ENCODE assay signal across 8 cellular contexts in the genomic region with DNA sequence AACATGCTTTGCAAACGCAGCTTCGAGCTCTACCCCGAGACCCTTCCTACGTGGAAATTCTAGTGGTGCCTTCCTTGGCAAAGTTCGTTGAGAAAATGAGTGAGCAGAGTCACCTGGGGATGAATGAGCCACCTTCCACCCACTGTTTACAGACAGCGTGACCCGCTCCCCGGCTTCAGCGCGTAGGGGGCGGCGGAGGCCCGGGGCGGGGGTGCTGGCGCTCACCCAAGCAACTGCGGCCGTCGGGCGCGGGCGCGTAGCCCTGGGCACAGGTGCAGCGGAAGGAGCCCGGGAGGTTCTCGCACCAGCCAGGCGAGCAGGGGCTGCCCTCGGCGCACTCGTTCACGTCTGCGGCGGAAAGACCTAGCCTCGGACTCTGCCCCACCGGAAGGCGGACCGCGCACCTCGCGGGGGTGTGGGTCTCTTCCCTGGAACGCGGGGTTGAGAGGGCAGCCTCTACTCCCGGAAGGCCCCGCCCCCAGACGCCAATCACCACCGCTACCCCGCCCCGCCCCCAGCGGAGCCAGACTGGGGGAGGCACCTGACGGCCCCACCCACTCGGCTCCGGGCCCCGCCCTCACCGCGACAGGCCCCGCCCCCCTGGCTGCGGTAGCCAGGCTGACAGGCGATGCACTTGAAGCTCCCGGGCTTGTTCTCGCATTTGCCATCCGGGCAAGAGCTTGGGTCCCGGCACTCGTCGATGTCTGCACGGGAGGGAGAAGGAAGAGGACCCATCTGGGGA. TPM values are rescaled to one million over a fixed set of nuclear protein-coding genes. Genes with fewer than 3 reads are reported as not detected.
DNase-seq lines count a peak whose midpoint lies in the region; ATAC-seq and TF ChIP-seq lines count a peak whose summit lies in the region.

No MANE protein-coding gene starts in this region.

- H3K9ac ChIP-seq in neuronal stem cell (ENCODE audit: low read depth, low read length, poor library complexity), result peak overlapping the region; percentile 66

- H3K9me3 ChIP-seq in neuronal stem cell (replicated peaks in 1 of 2; ENCODE audit: control insufficient read depth in 2 of 2, insufficient read depth in 1 of 2, low read depth in 1 of 2, low read length in 2 of 2) (no peaks in the 10 kb centered on the region), thyroid gland (no peaks in the 10 kb centered on the region)

- peak overlapping the region; percentile 93 for H3K18ac ChIP-seq in neuronal stem cell (ENCODE audit: low read length)

- peak overlapping the region; percentile 96 for H3K23ac ChIP-seq in neuronal stem cell (ENCODE audit: low read depth, low read length, poor library complexity)

- WGBS in neuronal stem cell (ENCODE audit: extremely low coverage in 2 of 2, insufficient read length in 2 of 2, insufficient replicate concordance in 1 of 2), 2 donors, result no CpG with 5 or more reads among the region's 64 CpGs
- 32 to 49% methylated on average over 11 to 27 of the region's 64 CpGs for WGBS in thyroid gland, 2 donors

- H4K91ac ChIP-seq in neuronal stem cell (ENCODE audit: low read depth, low read length, poor library complexity), result no peak overlapping the region

- intact Hi-C loops in thyroid gland (cut with DNase I), result no loop called here

- no peak overlapping the region for H2BK120ac ChIP-seq in neuronal stem cell (ENCODE audit: low read depth, low read length)

- H3K27me3 ChIP-seq in neuronal stem cell (ENCODE audit: control insufficient read depth in 3 of 3, insufficient read depth in 3 of 3, low read depth in 1 of 3, low read length in 3 of 3), result peaks cover 0 to 56% (median 5%) of the 10 kb centered on the region in 3 experiments
- no peaks in the 10 kb centered on the region for H3K27me3 ChIP-seq in thyroid gland

- H3K4me3 ChIP-seq in neuronal stem cell (ENCODE audit: low read length in 2 of 2) (peak overlapping the region in 1 of 2 donors; percentile 82), thyroid gland (replicated peaks in 1 of 3) (peak overlapping the region in 1 of 3 donors; percentile 16)

- no peak overlapping the region for H2BK5ac ChIP-seq in neuronal stem cell (ENCODE audit: low read length)

- DNase-seq in NCI-H1436 (lab: John Stamatoyannopoulos, UW) (peak; percentile 88), NCI-H1436 treated with DMSO at 0.1 percent for 48 hours (lab: John Stamatoyannopoulos, UW) (no peak), NCI-H526 treated with DMSO at 0.1 percent for 48 hours (lab: John Stamatoyannopoulos, UW) (peak; percentile 76), epidermal melanocyte (ENCODE audit: insufficient read length, low spot score) (peak; percentile 55), neuronal stem cell (ENCODE audit: low spot score) (peak; percentile 84), thyroid gland (peak; percentile 91)
- peak; percentile 92 to 99 for DNase-seq in activated CD8-positive, alpha-beta memory T cell treated with anti-CD3 and anti-CD28 coated beads for 1 hour (ENCODE audit: extremely low read depth in 1 of 2, low read depth in 1 of 2)

- H2AFZ ChIP-seq in neuronal stem cell (ENCODE audit: low read length), result no peak overlapping the region

- no peak for TF ChIP-seq POLR2A in thyroid gland (IDR thresholded peaks at IDR 0.05)

- H3K4me1 ChIP-seq in neuronal stem cell (ENCODE audit: control insufficient read depth in 2 of 2, insufficient read depth in 1 of 2, low read depth in 1 of 2, low read length in 2 of 2) (peaks cover 0 to 6% of the 10 kb centered on the region in 2 donors), thyroid gland (peaks cover 9 to 37% of the 10 kb centered on the region in 2 donors)

- H3K27ac ChIP-seq in neuronal stem cell (replicated peaks; ENCODE audit: low read length), result no peak overlapping the region
- peak overlapping the region in 2 of 3 donors; percentile 22 to 26 for H3K27ac ChIP-seq in thyroid gland

- no peak overlapping the region for H2BK15ac ChIP-seq in neuronal stem cell (ENCODE audit: low read length)

- H3K36me3 ChIP-seq in neuronal stem cell (replicated peaks in 1 of 2; ENCODE audit: control insufficient read depth in 2 of 2, insufficient read depth in 2 of 2, low read length in 2 of 2) (peaks cover 0 to 21% of the 10 kb centered on the region in 2 donors), thyroid gland (no peaks in the 10 kb centered on the region)

- H2BK12ac ChIP-seq in neuronal stem cell (ENCODE audit: low read length), result no peak overlapping the region

- H3K14ac ChIP-seq in neuronal stem cell (ENCODE audit: low read length), result no peak overlapping the region

- TF ChIP-seq CTCF in thyroid gland (IDR thresholded peaks at IDR 0.05), result no peak

- no peak overlapping the region for H3K4ac ChIP-seq in neuronal stem cell (ENCODE audit: low read length)

- peak overlapping the region; percentile 99 for H3K4me2 ChIP-seq in neuronal stem cell (ENCODE audit: insufficient read depth, low read length, poor library complexity, severe bottlenecking)

- ATAC-seq in HG03139 (IDR thresholded peaks at IDR 0.05; ENCODE audit: unreplicated experiment), result peak; percentile 50

- H3K79me1 ChIP-seq in neuronal stem cell (ENCODE audit: low read depth, low read length), result peaks cover 5% of the 10 kb centered on the region

- H2AK5ac ChIP-seq in neuronal stem cell (ENCODE audit: low read depth, low read length), result peak overlapping the region; percentile 2

- H4K8ac ChIP-seq in neuronal stem cell (ENCODE audit: low read depth, low read length), result no peak overlapping the region

RNA-seq across cellular contexts. Expression of gene LTBP3, which starts 11.8 kb away (rescaled TPM):
- 8.7 TPM for polyA plus RNA-seq in neuronal stem cell (2013, experiment 1 of 2)
- polyA plus RNA-seq in neuronal stem cell (2013, experiment 2 of 2), result 8.6 TPM
- total RNA-seq in thyroid gland, result 100 to 1,000 TPM; 195 to 277 (median 222) TPM

RNA-seq across cellular contexts. Expression of gene SCYL1, which starts 21.5 kb away (rescaled TPM):
- polyA plus RNA-seq in neuronal stem cell (2013, experiment 1 of 2), result 43.8 TPM
- polyA plus RNA-seq in neuronal stem cell (2013, experiment 2 of 2), result 47.1 TPM
- 100 to 1,000 TPM in 3 of 4 donors, 10 to 100 TPM in 1; 99.8 to 122 (median 116) TPM for total RNA-seq in thyroid gland

RNA-seq across cellular contexts. Expression of gene ZNRD2, which starts 23.9 kb away (rescaled TPM):
- polyA plus RNA-seq in neuronal stem cell (2013, experiment 1 of 2), result 53.3 TPM
- 50.3 TPM for polyA plus RNA-seq in neuronal stem cell (2013, experiment 2 of 2)
- 10 to 100 TPM; 28.2 to 79.1 (median 41.3) TPM for total RNA-seq in thyroid gland

RNA-seq across cellular contexts. Expression of gene FAM89B, which starts 25.9 kb away (rescaled TPM):
- 50.9 TPM for polyA plus RNA-seq in neuronal stem cell (2013, experiment 1 of 2)
- 50.0 TPM for polyA plus RNA-seq in neuronal stem cell (2013, experiment 2 of 2)
- total RNA-seq in thyroid gland, result 10 to 100 TPM; 26.9 to 55.5 (median 43.2) TPM

RNA-seq across cellular contexts. Expression of gene EHBP1L1, which starts 29.5 kb away (rescaled TPM):
- 7.3 TPM for polyA plus RNA-seq in neuronal stem cell (2013, experiment 1 of 2)
- polyA plus RNA-seq in neuronal stem cell (2013, experiment 2 of 2), result 6.4 TPM
- 10 to 100 TPM in 2 of 4 donors, 1 to 10 TPM in 2; 8.6 to 18.8 (median 12.0) TPM for total RNA-seq in thyroid gland
